Comparison of ENCODE assay signal across 9 cellular contexts in the genomic region with DNA sequence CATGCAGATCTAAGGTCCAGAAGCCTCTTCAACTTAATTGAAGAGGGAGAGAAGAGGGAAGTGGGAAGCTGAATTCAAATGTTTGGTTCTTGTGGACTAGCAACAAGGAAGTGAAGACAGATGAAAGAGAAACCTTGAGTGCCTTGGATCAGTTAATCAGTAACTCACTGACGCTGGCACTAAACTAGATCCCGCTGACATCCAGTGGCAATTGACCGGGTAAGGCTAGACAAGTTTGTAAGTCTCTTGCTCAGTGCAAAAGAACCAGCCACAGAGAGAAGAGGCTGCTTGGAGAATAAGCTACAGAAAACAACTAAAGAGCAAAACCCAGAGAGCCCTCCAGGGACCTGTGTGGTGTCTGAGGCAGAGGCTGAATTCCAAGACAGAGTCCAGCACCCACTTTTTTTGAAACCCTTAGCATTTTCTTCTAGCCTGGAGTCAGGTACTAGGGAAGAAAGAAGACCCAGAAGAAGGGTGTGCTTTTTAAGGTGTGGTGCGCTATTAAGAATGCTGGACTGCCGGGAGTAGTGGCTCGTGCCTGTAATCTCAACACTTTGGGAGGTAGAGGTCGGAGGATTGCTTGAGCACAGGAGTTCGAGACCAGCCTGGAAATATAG. TPM values are rescaled to one million over a fixed set of nuclear protein-coding genes. Genes with fewer than 3 reads are reported as not detected.
DNase-seq lines count a peak whose midpoint lies in the region; ATAC-seq and TF ChIP-seq lines count a peak whose summit lies in the region.
"Had no signal": no experiment of that assay in that cellular context is flagged by ENCODE, and none has a peak within 500 bp of the region (broad histone marks: within the 10 kb centered on the region; RNA-seq: fewer than 3 reads in every experiment).

No MANE protein-coding gene starts in this region.

- H3K9me2 ChIP-seq in PC-3 (replicated peaks; ENCODE audit: low read length), result no peaks in the 10 kb centered on the region

- H3F3A ChIP-seq in PC-3 (ENCODE audit: low read length, unreplicated experiment), result no peaks in the 10 kb centered on the region

- BruUV-seq in PC-3 (replicated peaks; lab: Mats Ljungman, UMichigan), result no TSS peak

- peak overlapping the region; percentile 29; the same call in 1 of the 2 replicates for H3K4me2 ChIP-seq in PC-3 (ENCODE audit: low read length)
- H3K4me2 ChIP-seq: KMS-11 had no signal

- ATAC-seq in GM18909 (IDR thresholded peaks at IDR 0.05; ENCODE audit: poor library complexity, unreplicated experiment) (peak; percentile 97), HG03039 (IDR thresholded peaks at IDR 0.05; ENCODE audit: unreplicated experiment) (peak; percentile 78), PC-3 (peak; percentile 69)
- ATAC-seq in naive thymus-derived CD4-positive, alpha-beta T cell, result peak; percentile 32

- no peak for TF ChIP-seq CTCF in PC-3 (conservative IDR thresholded peaks at IDR 0.05; ENCODE audit: low read depth, low read length)
- no peak for TF ChIP-seq CTCF in BE2C (IDR thresholded peaks at IDR 0.05; ENCODE audit: low read depth, low read length)
- no peak for TF ChIP-seq CTCF in mesothelial cell of epicardium (IDR thresholded peaks at IDR 0.05; ENCODE audit: unreplicated experiment)

- CTCF ChIA-PET in PC-3 (lab: Charles Lee), result no interaction called here
- CTCF ChIA-PET in naive thymus-derived CD4-positive, alpha-beta T cell (lab: Charles Lee), result no interaction called here

- peaks cover 0 to 6% (median 4%) of the 10 kb centered on the region in 7 donors for H3K4me1 Mint-ChIP-seq in naive thymus-derived CD4-positive, alpha-beta T cell
- peaks cover 14% of the 10 kb centered on the region for H3K4me1 Mint-ChIP-seq in mesothelial cell of epicardium

- H3K4me3 ChIP-seq in PC-3 (ENCODE audit: low read length) (no peak overlapping the region), BE2C (ENCODE audit: low read depth, low read length) (no peak overlapping the region)
- H3K4me3 ChIP-seq in naive thymus-derived CD4-positive, alpha-beta T cell (ENCODE audit: low read length), result no peak overlapping the region

- H3K27me3 Mint-ChIP-seq in naive thymus-derived CD4-positive, alpha-beta T cell, result peaks cover 42 to 62% (median 51%) of the 10 kb centered on the region in 5 donors
- peaks cover 14% of the 10 kb centered on the region for H3K27me3 Mint-ChIP-seq in mesothelial cell of epicardium (ENCODE audit: low read depth)

- H3K4me3 Mint-ChIP-seq in naive thymus-derived CD4-positive, alpha-beta T cell, result no peak overlapping the region
- no peak overlapping the region for H3K4me3 Mint-ChIP-seq in mesothelial cell of epicardium

- DNase-seq in PC-3, result peak; percentile 36
- DNase-seq in naive thymus-derived CD4-positive, alpha-beta T cell, result no peak
- DNase-seq in BE2C, result no peak
- no peak for DNase-seq in stimulated activated CD4-positive, alpha-beta T cell treated with anti-CD3 and anti-CD28 coated beads, Interleukin-2, amount 100 ng/mL, for 24 hours
- no peak for DNase-seq in SHP77 treated with DMSO at 0.1 percent for 48 hours (lab: John Stamatoyannopoulos, UW)
- no peak for DNase-seq in mesothelial cell of epicardium (ENCODE audit: low spot score in 2 of 2, unreplicated experiment in 2 of 2)

- H3K36me3 ChIP-seq in PC-3 (ENCODE audit: low read depth, low read length) (no peaks in the 10 kb centered on the region), BE2C (no peaks in the 10 kb centered on the region)
- no peaks in the 10 kb centered on the region for H3K36me3 ChIP-seq in naive thymus-derived CD4-positive, alpha-beta T cell (ENCODE audit: control insufficient read depth in 2 of 3, insufficient read depth in 3 of 3, low read length in 3 of 3)

- POLR2A ChIA-PET in PC-3 (lab: Charles Lee; ENCODE audit: unreplicated experiment), result no interaction called here
- POLR2A ChIA-PET in naive thymus-derived CD4-positive, alpha-beta T cell (lab: Charles Lee), result no interaction called here

- no peaks in the 10 kb centered on the region for H3K27me3 ChIP-seq in PC-3 (ENCODE audit: low read length)
- peaks cover 0 to 5% of the 10 kb centered on the region in 2 donors for H3K27me3 ChIP-seq in naive thymus-derived CD4-positive, alpha-beta T cell (ENCODE audit: control insufficient read depth in 2 of 2, insufficient read depth in 2 of 2, low read length in 2 of 2)
- H3K27me3 ChIP-seq in BE2C, result peaks cover 16% of the 10 kb centered on the region

- intact Hi-C loops in PC-3 (cut with micrococcal nuclease), result no loop called here
- intact Hi-C loops in naive thymus-derived CD4-positive, alpha-beta T cell (cut with micrococcal nuclease), result no loop called here

- no peaks in the 10 kb centered on the region for H3K36me3 Mint-ChIP-seq in naive thymus-derived CD4-positive, alpha-beta T cell
- H3K36me3 Mint-ChIP-seq in mesothelial cell of epicardium, result no peaks in the 10 kb centered on the region

- H3K79me2 ChIP-seq in PC-3 (ENCODE audit: low read length), result no peaks in the 10 kb centered on the region

- no peak overlapping the region for H3K9ac ChIP-seq in PC-3 (ENCODE audit: low read length)
- H3K9ac ChIP-seq: KMS-11 had no signal

- peaks cover 4% of the 10 kb centered on the region; the same call in 1 of the 2 replicates for H3K4me1 ChIP-seq in PC-3 (ENCODE audit: insufficient read depth, low read length)
- H3K4me1 ChIP-seq in naive thymus-derived CD4-positive, alpha-beta T cell (ENCODE audit: control insufficient read depth in 2 of 2, insufficient read depth in 2 of 2, low read length in 2 of 2), result no peaks in the 10 kb centered on the region
- no peaks in the 10 kb centered on the region for H3K4me1 ChIP-seq in BE2C

- no peaks in the 10 kb centered on the region for H3K9me3 Mint-ChIP-seq in naive thymus-derived CD4-positive, alpha-beta T cell
- H3K9me3 Mint-ChIP-seq in mesothelial cell of epicardium, result no peaks in the 10 kb centered on the region

- H4K20me1 ChIP-seq in PC-3 (ENCODE audit: low read length), result no peaks in the 10 kb centered on the region

- peak overlapping the region; percentile 49 for H2AFZ ChIP-seq in PC-3 (ENCODE audit: low read length)

- H3K27ac ChIP-seq in PC-3 (ENCODE audit: low read length), result no peak overlapping the region
- H3K27ac ChIP-seq in naive thymus-derived CD4-positive, alpha-beta T cell (ENCODE audit: low read depth, low read length), result no peak overlapping the region
- H3K27ac ChIP-seq: KMS-11 had no signal

- H3K9me3 ChIP-seq in PC-3 (ENCODE audit: low read length) (no peaks in the 10 kb centered on the region), BE2C (no peaks in the 10 kb centered on the region)
- no peaks in the 10 kb centered on the region for H3K9me3 ChIP-seq in naive thymus-derived CD4-positive, alpha-beta T cell (ENCODE audit: control insufficient read depth in 2 of 3, low read length in 3 of 3)

- peak overlapping the region in 1 of 9 donors; percentile 77 for H3K27ac Mint-ChIP-seq in naive thymus-derived CD4-positive, alpha-beta T cell
- H3K27ac Mint-ChIP-seq in mesothelial cell of epicardium, result no peak overlapping the region

RNA-seq across cellular contexts. Expression of a gene that starts 6.9 kb away (rescaled TPM):
- 4.1 and 4.5 TPM in 2 replicates for total RNA-seq in PC-3 (2014; rRNA removed)
- under 1 TPM in 1 of 5 experiments, not detected in 4; 0.56 TPM for total RNA-seq in naive thymus-derived CD4-positive, alpha-beta T cell
- polyA plus RNA-seq in naive thymus-derived CD4-positive, alpha-beta T cell, result not detected
- polyA plus RNA-seq in BE2C (2012; ENCODE audit: insufficient read depth, insufficient read length, low read depth), result not detected
- 1.0 to 1.3 TPM (median 1.2 TPM) in 3 replicates for total RNA-seq in mesothelial cell of epicardium

Comparison
In these comparisons a context has a peak if more than half of its experiments do, and no peak if none do; other contexts are left out.
1. ATAC-seq: peak in every context shown above with its lines; median percentile 97 in GM18909; 78 in HG03039; 69 in PC-3; 32 in naive thymus-derived CD4-positive, alpha-beta T cell.